Comparison of ENCODE assay signal across 22 cellular contexts in the genomic region with DNA sequence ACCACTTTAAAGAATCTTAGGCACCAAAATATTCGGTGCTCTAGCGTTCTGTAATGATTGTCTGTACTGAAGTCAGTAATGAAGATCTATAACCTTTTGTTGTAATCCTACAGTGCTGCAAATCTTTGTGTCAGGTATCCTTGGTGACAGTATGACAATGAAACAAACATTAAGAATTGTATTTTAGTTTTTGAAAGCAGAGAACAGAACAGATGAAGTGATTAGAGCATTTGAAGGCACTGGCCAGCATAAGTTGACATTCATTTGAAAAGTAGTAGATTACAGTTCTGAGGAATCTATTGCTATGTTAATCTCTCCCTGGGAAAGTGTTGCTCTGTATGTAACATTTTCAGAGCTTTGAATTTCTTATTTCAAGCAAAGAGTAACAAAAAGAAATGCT.
A peak's percentile ranks its signal among the peaks of the same experiment; 100 is the strongest.
DNase-seq lines count a peak whose midpoint lies in the region; TF ChIP-seq lines count a peak whose summit lies in the region.
"Had no signal": no experiment of that assay in that cellular context is flagged by ENCODE, and none has a peak within 500 bp of the region (broad histone marks: within the 10 kb centered on the region; RNA-seq: fewer than 3 reads in every experiment).

No MANE protein-coding gene starts in this region.

- H3K27ac ChIP-seq in neural cell (ENCODE audit: low read length), result peak overlapping the region; percentile 4
- H3K27ac ChIP-seq: BLaER1 had no signal

- DNase-seq in HAP-1 (ENCODE audit: low spot score in 2 of 2) (peak; percentile 20 to 93), cerebellar cortex (ENCODE audit: low spot score) (no peak), HT-29 (ENCODE audit: low spot score) (no peak)
- DNase-seq in stimulated activated CD4-positive, alpha-beta T cell treated with anti-CD3 and anti-CD28 coated beads, Interleukin-1b, Interleukin-23, amount 100 ng/mL, for 48 hours, result no peak
- DNase-seq: 8988T; ACHN; BE2C; C1 segment of cervical spinal cord; CD4-positive, alpha-beta memory T cell; CD4-positive, CD25-positive, alpha-beta regulatory T cell; CD8-positive, alpha-beta memory T cell; COR-L47; DMS 273 treated with DMSO at 0.1 percent for 48 hours; DMS153; DMS53; DMS79; DND-41; EL; GDM1 had no signal

- no peak for TF ChIP-seq CTCF in neural cell (IDR thresholded peaks at IDR 0.05; ENCODE audit: poor library complexity, severe bottlenecking)

- H3K9ac ChIP-seq in neural cell (ENCODE audit: low read length), result no peak overlapping the region
- H3K9ac ChIP-seq: BLaER1 had no signal

- peaks cover 17% of the 10 kb centered on the region for H3K4me1 ChIP-seq in HAP-1
- H3K4me1 ChIP-seq: BE2C, BLaER1 had no signal

- no peaks in the 10 kb centered on the region for H3F3A ChIP-seq in neural cell (ENCODE audit: insufficient read depth, low read length, poor library complexity, severe bottlenecking)

- H3K9me3 ChIP-seq in HAP-1 (no peaks in the 10 kb centered on the region), neural cell (ENCODE audit: low read length) (peaks cover 3% of the 10 kb centered on the region)
- H3K9me3 ChIP-seq: BE2C had no signal

- TF ChIP-seq RAD21 in neural cell (conservative IDR thresholded peaks at IDR 0.05), result no peak

- no peaks in the 10 kb centered on the region for H3K9me2 ChIP-seq in neural cell (ENCODE audit: insufficient read depth, low read length)

- H3K36me3 ChIP-seq in HAP-1 (replicated peaks) (no peaks in the 10 kb centered on the region), neural cell (ENCODE audit: insufficient read depth, low read length) (no peaks in the 10 kb centered on the region)
- H3K36me3 ChIP-seq: BE2C, BLaER1 had no signal

- H3K27me3 ChIP-seq in HAP-1 (ENCODE audit: low read depth) (no peaks in the 10 kb centered on the region), neural cell (ENCODE audit: insufficient read depth, low read depth, low read length) (no peaks in the 10 kb centered on the region)
- H3K27me3 ChIP-seq: BE2C, BLaER1 had no signal

- H3K4me3 ChIP-seq in HAP-1 (no peak overlapping the region), neural cell (ENCODE audit: low read length) (no peak overlapping the region)
- H3K4me3 ChIP-seq: BLaER1, GM12878 had no signal

- no peaks in the 10 kb centered on the region for H3K79me2 ChIP-seq in neural cell (replicated peaks; ENCODE audit: insufficient read depth, low read length)

- peak; percentile 67 for TF ChIP-seq EP300 in neural cell (conservative IDR thresholded peaks at IDR 0.05; ENCODE audit: poor library complexity, severe bottlenecking)

- no peak overlapping the region for H3K4me2 ChIP-seq in neural cell (ENCODE audit: low read length)
- H3K4me2 ChIP-seq: BLaER1 had no signal

- in situ Hi-C loops in HAP-1 (cut with MboI; ENCODE audit: low sequenced_read_pairs), result no loop called here

- no peaks in the 10 kb centered on the region for H4K20me1 ChIP-seq in neural cell (ENCODE audit: insufficient read depth)
- H4K20me1 ChIP-seq: BLaER1 had no signal

- no peak overlapping the region for H2AFZ ChIP-seq in neural cell (ENCODE audit: low read depth, low read length)

TF ChIP-seq in neural cell, 6 proteins besides CTCF, POLR2A, EP300 and RAD21:
- TF ChIP-seq MXI1 (conservative IDR thresholded peaks at IDR 0.05; ENCODE audit: poor library complexity, severe bottlenecking) (no peak), POLR2AphosphoS5 (IDR thresholded peaks at IDR 0.05) (peak; percentile 18), EZH2 (IDR thresholded peaks at IDR 0.05; ENCODE audit: borderline replicate concordance, insufficient read depth, low read length, poor library complexity, severe bottlenecking) (no peak)

Comparison
In these comparisons a context has a peak if more than half of its experiments do, and no peak if none do; other contexts are left out.
1. DNase-seq: peak in HAP-1 (2 of 2); none in cerebellar cortex (single experiment), stimulated activated CD4-positive, alpha-beta T cell treated with anti-CD3 and anti-CD28 coated beads, Interleukin-1b, Interleukin-23, amount 100 ng/mL, for 48 hours (single experiment) and HT-29 (single experiment).